ENCODE assay signal across 1 cellular context in the genomic region with DNA sequence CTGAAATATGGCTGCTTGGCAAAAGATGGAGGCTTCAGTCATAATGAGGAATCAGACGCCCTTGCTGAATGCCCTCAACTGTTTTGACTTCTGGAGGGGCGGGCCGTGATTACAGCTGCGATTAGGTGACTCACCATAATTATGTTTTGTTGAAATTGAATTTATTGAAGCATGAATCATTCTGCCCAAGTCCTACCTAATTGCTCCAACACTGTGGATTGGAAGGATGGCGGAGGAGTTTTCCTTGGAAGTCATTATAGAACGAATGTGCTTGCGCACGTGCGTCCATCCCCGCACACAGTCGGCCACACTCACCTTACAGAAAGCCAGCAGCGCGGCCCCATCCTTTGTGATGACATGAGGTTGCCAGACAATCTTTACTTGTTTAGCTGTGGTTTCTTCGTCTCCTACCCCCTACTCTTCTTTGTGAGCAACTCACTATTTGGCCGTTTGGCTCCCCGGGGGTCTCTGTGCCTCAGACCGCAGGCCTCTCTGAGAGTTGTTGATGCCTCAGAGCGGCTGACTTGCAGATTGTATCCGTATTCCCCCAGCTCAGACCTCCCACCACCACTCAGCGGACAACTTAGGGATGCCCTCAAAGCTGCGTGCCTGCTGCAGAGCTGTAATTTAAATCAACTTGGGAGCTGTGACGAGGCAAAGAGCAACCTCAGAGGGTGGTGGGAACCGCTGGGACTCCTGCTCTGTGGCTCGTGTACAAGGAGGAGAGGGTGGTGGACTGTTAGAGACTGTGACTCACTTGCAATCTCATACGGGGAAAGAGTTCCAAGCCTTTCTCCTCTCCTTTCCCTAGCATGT.
TF ChIP-seq lines count a peak whose summit lies in the region.

No MANE protein-coding gene starts in this region.

TF ChIP-seq in H1, 55 proteins besides CTCF, POLR2A, EP300 and RAD21 (continued from another document):
- TF ChIP-seq, protein P1, sequence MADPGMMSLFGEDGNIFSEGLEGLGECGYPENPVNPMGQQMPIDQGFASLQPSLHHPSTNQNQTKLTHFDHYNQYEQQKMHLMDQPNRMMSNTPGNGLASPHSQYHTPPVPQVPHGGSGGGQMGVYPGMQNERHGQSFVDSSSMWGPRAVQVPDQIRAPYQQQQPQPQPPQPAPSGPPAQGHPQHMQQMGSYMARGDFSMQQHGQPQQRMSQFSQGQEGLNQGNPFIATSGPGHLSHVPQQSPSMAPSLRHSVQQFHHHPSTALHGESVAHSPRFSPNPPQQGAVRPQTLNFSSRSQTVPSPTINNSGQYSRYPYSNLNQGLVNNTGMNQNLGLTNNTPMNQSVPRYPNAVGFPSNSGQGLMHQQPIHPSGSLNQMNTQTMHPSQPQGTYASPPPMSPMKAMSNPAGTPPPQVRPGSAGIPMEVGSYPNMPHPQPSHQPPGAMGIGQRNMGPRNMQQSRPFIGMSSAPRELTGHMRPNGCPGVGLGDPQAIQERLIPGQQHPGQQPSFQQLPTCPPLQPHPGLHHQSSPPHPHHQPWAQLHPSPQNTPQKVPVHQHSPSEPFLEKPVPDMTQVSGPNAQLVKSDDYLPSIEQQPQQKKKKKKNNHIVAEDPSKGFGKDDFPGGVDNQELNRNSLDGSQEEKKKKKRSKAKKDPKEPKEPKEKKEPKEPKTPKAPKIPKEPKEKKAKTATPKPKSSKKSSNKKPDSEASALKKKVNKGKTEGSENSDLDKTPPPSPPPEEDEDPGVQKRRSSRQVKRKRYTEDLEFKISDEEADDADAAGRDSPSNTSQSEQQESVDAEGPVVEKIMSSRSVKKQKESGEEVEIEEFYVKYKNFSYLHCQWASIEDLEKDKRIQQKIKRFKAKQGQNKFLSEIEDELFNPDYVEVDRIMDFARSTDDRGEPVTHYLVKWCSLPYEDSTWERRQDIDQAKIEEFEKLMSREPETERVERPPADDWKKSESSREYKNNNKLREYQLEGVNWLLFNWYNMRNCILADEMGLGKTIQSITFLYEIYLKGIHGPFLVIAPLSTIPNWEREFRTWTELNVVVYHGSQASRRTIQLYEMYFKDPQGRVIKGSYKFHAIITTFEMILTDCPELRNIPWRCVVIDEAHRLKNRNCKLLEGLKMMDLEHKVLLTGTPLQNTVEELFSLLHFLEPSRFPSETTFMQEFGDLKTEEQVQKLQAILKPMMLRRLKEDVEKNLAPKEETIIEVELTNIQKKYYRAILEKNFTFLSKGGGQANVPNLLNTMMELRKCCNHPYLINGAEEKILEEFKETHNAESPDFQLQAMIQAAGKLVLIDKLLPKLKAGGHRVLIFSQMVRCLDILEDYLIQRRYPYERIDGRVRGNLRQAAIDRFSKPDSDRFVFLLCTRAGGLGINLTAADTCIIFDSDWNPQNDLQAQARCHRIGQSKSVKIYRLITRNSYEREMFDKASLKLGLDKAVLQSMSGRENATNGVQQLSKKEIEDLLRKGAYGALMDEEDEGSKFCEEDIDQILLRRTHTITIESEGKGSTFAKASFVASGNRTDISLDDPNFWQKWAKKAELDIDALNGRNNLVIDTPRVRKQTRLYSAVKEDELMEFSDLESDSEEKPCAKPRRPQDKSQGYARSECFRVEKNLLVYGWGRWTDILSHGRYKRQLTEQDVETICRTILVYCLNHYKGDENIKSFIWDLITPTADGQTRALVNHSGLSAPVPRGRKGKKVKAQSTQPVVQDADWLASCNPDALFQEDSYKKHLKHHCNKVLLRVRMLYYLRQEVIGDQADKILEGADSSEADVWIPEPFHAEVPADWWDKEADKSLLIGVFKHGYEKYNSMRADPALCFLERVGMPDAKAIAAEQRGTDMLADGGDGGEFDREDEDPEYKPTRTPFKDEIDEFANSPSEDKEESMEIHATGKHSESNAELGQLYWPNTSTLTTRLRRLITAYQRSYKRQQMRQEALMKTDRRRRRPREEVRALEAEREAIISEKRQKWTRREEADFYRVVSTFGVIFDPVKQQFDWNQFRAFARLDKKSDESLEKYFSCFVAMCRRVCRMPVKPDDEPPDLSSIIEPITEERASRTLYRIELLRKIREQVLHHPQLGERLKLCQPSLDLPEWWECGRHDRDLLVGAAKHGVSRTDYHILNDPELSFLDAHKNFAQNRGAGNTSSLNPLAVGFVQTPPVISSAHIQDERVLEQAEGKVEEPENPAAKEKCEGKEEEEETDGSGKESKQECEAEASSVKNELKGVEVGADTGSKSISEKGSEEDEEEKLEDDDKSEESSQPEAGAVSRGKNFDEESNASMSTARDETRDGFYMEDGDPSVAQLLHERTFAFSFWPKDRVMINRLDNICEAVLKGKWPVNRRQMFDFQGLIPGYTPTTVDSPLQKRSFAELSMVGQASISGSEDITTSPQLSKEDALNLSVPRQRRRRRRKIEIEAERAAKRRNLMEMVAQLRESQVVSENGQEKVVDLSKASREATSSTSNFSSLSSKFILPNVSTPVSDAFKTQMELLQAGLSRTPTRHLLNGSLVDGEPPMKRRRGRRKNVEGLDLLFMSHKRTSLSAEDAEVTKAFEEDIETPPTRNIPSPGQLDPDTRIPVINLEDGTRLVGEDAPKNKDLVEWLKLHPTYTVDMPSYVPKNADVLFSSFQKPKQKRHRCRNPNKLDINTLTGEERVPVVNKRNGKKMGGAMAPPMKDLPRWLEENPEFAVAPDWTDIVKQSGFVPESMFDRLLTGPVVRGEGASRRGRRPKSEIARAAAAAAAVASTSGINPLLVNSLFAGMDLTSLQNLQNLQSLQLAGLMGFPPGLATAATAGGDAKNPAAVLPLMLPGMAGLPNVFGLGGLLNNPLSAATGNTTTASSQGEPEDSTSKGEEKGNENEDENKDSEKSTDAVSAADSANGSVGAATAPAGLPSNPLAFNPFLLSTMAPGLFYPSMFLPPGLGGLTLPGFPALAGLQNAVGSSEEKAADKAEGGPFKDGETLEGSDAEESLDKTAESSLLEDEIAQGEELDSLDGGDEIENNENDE (IDR thresholded peaks at IDR 0.05; ENCODE audit: insufficient replicate concordance, low read length) = no peak
- TF ChIP-seq, protein P2, sequence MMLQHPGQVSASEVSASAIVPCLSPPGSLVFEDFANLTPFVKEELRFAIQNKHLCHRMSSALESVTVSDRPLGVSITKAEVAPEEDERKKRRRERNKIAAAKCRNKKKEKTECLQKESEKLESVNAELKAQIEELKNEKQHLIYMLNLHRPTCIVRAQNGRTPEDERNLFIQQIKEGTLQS (IDR thresholded peaks at IDR 0.05; ENCODE audit: insufficient read depth, low read depth, low read length) = no peak
- no peak for TF ChIP-seq JUN (IDR thresholded peaks at IDR 0.05; ENCODE audit: low read depth, low read length)
